In genomic region chr6:35731736-35732532, GRCh38 we compare ENCODE assay signal across 1 cellular context.
TF ChIP-seq lines count a peak whose summit lies in the region.

No MANE protein-coding gene starts in this region.

TF ChIP-seq in HepG2, 621 proteins besides CTCF, POLR2A, EP300 and RAD21 (continued from another document and continues in another):
- TF ChIP-seq, protein P1, sequence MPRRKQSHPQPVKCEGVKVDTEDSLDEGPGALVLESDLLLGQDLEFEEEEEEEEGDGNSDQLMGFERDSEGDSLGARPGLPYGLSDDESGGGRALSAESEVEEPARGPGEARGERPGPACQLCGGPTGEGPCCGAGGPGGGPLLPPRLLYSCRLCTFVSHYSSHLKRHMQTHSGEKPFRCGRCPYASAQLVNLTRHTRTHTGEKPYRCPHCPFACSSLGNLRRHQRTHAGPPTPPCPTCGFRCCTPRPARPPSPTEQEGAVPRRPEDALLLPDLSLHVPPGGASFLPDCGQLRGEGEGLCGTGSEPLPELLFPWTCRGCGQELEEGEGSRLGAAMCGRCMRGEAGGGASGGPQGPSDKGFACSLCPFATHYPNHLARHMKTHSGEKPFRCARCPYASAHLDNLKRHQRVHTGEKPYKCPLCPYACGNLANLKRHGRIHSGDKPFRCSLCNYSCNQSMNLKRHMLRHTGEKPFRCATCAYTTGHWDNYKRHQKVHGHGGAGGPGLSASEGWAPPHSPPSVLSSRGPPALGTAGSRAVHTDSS (CRISPR knock-in tag; conservative IDR thresholded peaks at IDR 0.05): no peak
- TF ChIP-seq ATF6 (CRISPR knock-in tag; conservative IDR thresholded peaks at IDR 0.05) (no peak), ZNF570 (CRISPR knock-in tag; IDR thresholded peaks at IDR 0.05; ENCODE audit: borderline replicate concordance) (no peak), TERF1 (CRISPR knock-in tag; IDR thresholded peaks at IDR 0.05) (peak; percentile 78; the same call in 1 of the 2 replicates), ATM (IDR thresholded peaks at IDR 0.05; ENCODE audit: borderline replicate concordance) (no peak), ZNF607 (CRISPR knock-in tag; IDR thresholded peaks at IDR 0.05; ENCODE audit: borderline replicate concordance) (peak; percentile 81; the same call in 1 of the 2 replicates), YY1 (IDR thresholded peaks at IDR 0.05; ENCODE audit: insufficient read depth, insufficient replicate concordance, low read depth, low read length) (peak; percentile 56), ASH2L (IDR thresholded peaks at IDR 0.05; ENCODE audit: insufficient read length, low read depth, low read length) (peak; percentile 98), RXRB (CRISPR knock-in tag; IDR thresholded peaks at IDR 0.05; ENCODE audit: borderline replicate concordance) (peak; percentile 74), PHF21A (CRISPR knock-in tag; IDR thresholded peaks at IDR 0.05) (peak; percentile 88), ZNF780A (CRISPR knock-in tag; IDR thresholded peaks at IDR 0.05) (peak; percentile 59; the same call in 1 of the 2 replicates), ZKSCAN1 (IDR thresholded peaks at IDR 0.05; ENCODE audit: low read length) (no peak), NRL (CRISPR knock-in tag; IDR thresholded peaks at IDR 0.05; ENCODE audit: borderline replicate concordance) (no peak; the same call in none of the 2 replicates), ZNF747 (CRISPR knock-in tag; IDR thresholded peaks at IDR 0.05; ENCODE audit: borderline replicate concordance) (no peak), ZNF678 (CRISPR knock-in tag; IDR thresholded peaks at IDR 0.05) (no peak; the same call in 1 of the 2 replicates), CENPX (CRISPR knock-in tag; IDR thresholded peaks at IDR 0.05) (no peak), ZNF577 (CRISPR knock-in tag; IDR thresholded peaks at IDR 0.05; ENCODE audit: borderline replicate concordance, low read depth) (no peak), RAD51 (IDR thresholded peaks at IDR 0.05; ENCODE audit: borderline replicate concordance) (no peak), ZNF136 (CRISPR knock-in tag; IDR thresholded peaks at IDR 0.05; ENCODE audit: low read depth) (no peak), ZNF772 (CRISPR knock-in tag; IDR thresholded peaks at IDR 0.05) (no peak), NFYC (CRISPR knock-in tag; IDR thresholded peaks at IDR 0.05) (no peak; the same call in 1 of the 2 replicates), PLRG1 (conservative IDR thresholded peaks at IDR 0.05) (no peak), RFXAP (CRISPR knock-in tag; IDR thresholded peaks at IDR 0.05; ENCODE audit: borderline replicate concordance) (no peak; the same call in 1 of the 2 replicates), ZNF615 (CRISPR knock-in tag; IDR thresholded peaks at IDR 0.05; ENCODE audit: borderline replicate concordance) (no peak), SCMH1 (CRISPR knock-in tag; IDR thresholded peaks at IDR 0.05; ENCODE audit: borderline replicate concordance) (no peak), NFE2L2 (IDR thresholded peaks at IDR 0.05; ENCODE audit: low read length) (no peak), ZNF557 (CRISPR knock-in tag; IDR thresholded peaks at IDR 0.05) (peak; percentile 86), BCL3 (CRISPR knock-in tag; IDR thresholded peaks at IDR 0.05) (0 out of 2 replicates have a peak, but pooled peaks have one; percentile 30), KLF15 (CRISPR knock-in tag; IDR thresholded peaks at IDR 0.05; ENCODE audit: borderline replicate concordance) (no peak), SP1 (IDR thresholded peaks at IDR 0.05) (no peak), SP1 (CRISPR knock-in tag; IDR thresholded peaks at IDR 0.05) (no peak), ZNF556 (CRISPR knock-in tag; IDR thresholded peaks at IDR 0.05; ENCODE audit: borderline replicate concordance) (peak; percentile 30; the same call in 1 of the 2 replicates), NPAS2 (CRISPR knock-in tag; IDR thresholded peaks at IDR 0.05; ENCODE audit: borderline replicate concordance) (peak; percentile 52; the same call in 1 of the 2 replicates), ISL2 (CRISPR knock-in tag; IDR thresholded peaks at IDR 0.05) (peak; percentile 62), HNRNPH1 (optimal IDR thresholded peaks at IDR 0.05; ENCODE audit: low read depth, low read length) (peak; percentile 64), SRY (CRISPR knock-in tag; IDR thresholded peaks at IDR 0.05) (no peak), FOSL1 (CRISPR knock-in tag; IDR thresholded peaks at IDR 0.05; ENCODE audit: borderline replicate concordance) (no peak), RARA (CRISPR knock-in tag; IDR thresholded peaks at IDR 0.05) (no peak; the same call in 1 of the 2 replicates), ZBTB34 (CRISPR knock-in tag; IDR thresholded peaks at IDR 0.05) (no peak), ZFAT (CRISPR knock-in tag; conservative IDR thresholded peaks at IDR 0.05) (no peak), ZNF616 (CRISPR knock-in tag; IDR thresholded peaks at IDR 0.05; ENCODE audit: low read depth) (no peak; the same call in 1 of the 2 replicates), NR2F6 (IDR thresholded peaks at IDR 0.05) (no peak), NR2F6 (CRISPR knock-in tag; IDR thresholded peaks at IDR 0.05) (peak; percentile 58; the same call in 1 of the 2 replicates), KDM1A (CRISPR knock-in tag; IDR thresholded peaks at IDR 0.05) (peak; percentile 18; the same call in 1 of the 2 replicates), ZNF124 (CRISPR knock-in tag; IDR thresholded peaks at IDR 0.05) (0 out of 2 replicates have a peak, but pooled peaks have one; percentile 18), CBX1 (IDR thresholded peaks at IDR 0.05; ENCODE audit: low read depth) (peak; percentile 82), NONO (IDR thresholded peaks at IDR 0.05) (no peak), NONO (CRISPR knock-in tag; conservative IDR thresholded peaks at IDR 0.05) (peak; percentile 87), ZNF629 (CRISPR knock-in tag; conservative IDR thresholded peaks at IDR 0.05) (no peak), ZNF10 (CRISPR knock-in tag; IDR thresholded peaks at IDR 0.05; ENCODE audit: borderline replicate concordance, low read depth) (no peak), ZNF652 (CRISPR knock-in tag; IDR thresholded peaks at IDR 0.05; ENCODE audit: borderline replicate concordance, low read depth) (peak; percentile 96), ZFP41 (CRISPR knock-in tag; IDR thresholded peaks at IDR 0.05; ENCODE audit: borderline replicate concordance) (peak; percentile 72; the same call in 1 of the 2 replicates), GFI1 (CRISPR knock-in tag; IDR thresholded peaks at IDR 0.05; ENCODE audit: borderline replicate concordance) (peak; percentile 37), HMG20A (CRISPR knock-in tag; IDR thresholded peaks at IDR 0.05; ENCODE audit: borderline replicate concordance) (peak; percentile 58; the same call in 1 of the 2 replicates), ZNF781 (CRISPR knock-in tag; IDR thresholded peaks at IDR 0.05; ENCODE audit: borderline replicate concordance, not compliant biosample characterization) (peak; percentile 62)
- TF ChIP-seq, protein P2, sequence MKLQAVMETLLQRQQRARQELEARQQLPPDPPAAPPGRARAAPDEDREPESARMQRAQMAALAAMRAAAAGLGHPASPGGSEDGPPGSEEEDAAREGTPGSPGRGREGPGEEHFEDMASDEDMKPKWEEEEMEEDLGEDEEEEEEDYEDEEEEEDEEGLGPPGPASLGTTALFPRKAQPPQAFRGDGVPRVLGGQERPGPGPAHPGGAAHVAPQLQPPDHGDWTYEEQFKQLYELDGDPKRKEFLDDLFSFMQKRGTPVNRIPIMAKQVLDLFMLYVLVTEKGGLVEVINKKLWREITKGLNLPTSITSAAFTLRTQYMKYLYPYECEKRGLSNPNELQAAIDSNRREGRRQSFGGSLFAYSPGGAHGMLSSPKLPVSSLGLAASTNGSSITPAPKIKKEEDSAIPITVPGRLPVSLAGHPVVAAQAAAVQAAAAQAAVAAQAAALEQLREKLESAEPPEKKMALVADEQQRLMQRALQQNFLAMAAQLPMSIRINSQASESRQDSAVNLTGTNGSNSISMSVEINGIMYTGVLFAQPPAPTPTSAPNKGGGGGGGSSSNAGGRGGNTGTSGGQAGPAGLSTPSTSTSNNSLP (IDR thresholded peaks at IDR 0.05; ENCODE audit: low read depth, low read length): no peak
- TF ChIP-seq, protein P3, sequence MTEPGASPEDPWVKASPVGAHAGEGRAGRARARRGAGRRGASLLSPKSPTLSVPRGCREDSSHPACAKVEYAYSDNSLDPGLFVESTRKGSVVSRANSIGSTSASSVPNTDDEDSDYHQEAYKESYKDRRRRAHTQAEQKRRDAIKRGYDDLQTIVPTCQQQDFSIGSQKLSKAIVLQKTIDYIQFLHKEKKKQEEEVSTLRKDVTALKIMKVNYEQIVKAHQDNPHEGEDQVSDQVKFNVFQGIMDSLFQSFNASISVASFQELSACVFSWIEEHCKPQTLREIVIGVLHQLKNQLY (CRISPR knock-in tag; IDR thresholded peaks at IDR 0.05): no peak; the same call in 1 of the 2 replicates
- TF ChIP-seq, protein P4, sequence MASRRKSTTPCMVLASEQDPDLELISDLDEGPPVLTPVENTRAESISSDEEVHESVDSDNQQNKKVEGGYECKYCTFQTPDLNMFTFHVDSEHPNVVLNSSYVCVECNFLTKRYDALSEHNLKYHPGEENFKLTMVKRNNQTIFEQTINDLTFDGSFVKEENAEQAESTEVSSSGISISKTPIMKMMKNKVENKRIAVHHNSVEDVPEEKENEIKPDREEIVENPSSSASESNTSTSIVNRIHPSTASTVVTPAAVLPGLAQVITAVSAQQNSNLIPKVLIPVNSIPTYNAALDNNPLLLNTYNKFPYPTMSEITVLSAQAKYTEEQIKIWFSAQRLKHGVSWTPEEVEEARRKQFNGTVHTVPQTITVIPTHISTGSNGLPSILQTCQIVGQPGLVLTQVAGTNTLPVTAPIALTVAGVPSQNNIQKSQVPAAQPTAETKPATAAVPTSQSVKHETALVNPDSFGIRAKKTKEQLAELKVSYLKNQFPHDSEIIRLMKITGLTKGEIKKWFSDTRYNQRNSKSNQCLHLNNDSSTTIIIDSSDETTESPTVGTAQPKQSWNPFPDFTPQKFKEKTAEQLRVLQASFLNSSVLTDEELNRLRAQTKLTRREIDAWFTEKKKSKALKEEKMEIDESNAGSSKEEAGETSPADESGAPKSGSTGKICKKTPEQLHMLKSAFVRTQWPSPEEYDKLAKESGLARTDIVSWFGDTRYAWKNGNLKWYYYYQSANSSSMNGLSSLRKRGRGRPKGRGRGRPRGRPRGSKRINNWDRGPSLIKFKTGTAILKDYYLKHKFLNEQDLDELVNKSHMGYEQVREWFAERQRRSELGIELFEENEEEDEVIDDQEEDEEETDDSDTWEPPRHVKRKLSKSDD (CRISPR knock-in tag; IDR thresholded peaks at IDR 0.05; ENCODE audit: low read depth): no peak
- TF ChIP-seq, protein P5, sequence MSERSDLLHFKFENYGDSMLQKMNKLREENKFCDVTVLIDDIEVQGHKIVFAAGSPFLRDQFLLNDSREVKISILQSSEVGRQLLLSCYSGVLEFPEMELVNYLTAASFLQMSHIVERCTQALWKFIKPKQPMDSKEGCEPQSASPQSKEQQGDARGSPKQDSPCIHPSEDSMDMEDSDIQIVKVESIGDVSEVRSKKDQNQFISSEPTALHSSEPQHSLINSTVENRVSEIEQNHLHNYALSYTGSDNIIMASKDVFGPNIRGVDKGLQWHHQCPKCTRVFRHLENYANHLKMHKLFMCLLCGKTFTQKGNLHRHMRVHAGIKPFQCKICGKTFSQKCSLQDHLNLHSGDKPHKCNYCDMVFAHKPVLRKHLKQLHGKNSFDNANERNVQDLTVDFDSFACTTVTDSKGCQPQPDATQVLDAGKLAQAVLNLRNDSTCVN (CRISPR knock-in tag; IDR thresholded peaks at IDR 0.05; ENCODE audit: borderline replicate concordance): peak; percentile 76; the same call in 1 of the 2 replicates
- TF ChIP-seq, protein P6, sequence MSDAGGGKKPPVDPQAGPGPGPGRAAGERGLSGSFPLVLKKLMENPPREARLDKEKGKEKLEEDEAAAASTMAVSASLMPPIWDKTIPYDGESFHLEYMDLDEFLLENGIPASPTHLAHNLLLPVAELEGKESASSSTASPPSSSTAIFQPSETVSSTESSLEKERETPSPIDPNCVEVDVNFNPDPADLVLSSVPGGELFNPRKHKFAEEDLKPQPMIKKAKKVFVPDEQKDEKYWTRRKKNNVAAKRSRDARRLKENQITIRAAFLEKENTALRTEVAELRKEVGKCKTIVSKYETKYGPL (CRISPR knock-in tag; IDR thresholded peaks at IDR 0.05): no peak
